In genomic region chr12:39048395-39048794, GRCh38 we compare ENCODE assay signal across 15 cellular contexts.
DNase-seq lines count a peak whose midpoint lies in the region; TF ChIP-seq lines count a peak whose summit lies in the region.
"Had no signal": no experiment of that assay in that cellular context is flagged by ENCODE, and none has a peak within 500 bp of the region (broad histone marks: within the 10 kb centered on the region; RNA-seq: fewer than 3 reads in every experiment).

No MANE protein-coding gene starts in this region.

- no peak for TF ChIP-seq RAD21 in SK-N-SH (IDR thresholded peaks at IDR 0.05; ENCODE audit: low read length)

- H3K36me3 Mint-ChIP-seq in neural progenitor cell = no peaks in the 10 kb centered on the region
- H3K36me3 Mint-ChIP-seq in activated CD4-positive, alpha-beta T cell treated with anti-CD3 and anti-CD28 coated beads, Interleukin-2, amount 10 ng/mL, durations not matched to agents 7 days and 5 days (ENCODE audit: low read depth) = no peaks in the 10 kb centered on the region

- H3K9me2 ChIP-seq in SK-N-SH = no peaks in the 10 kb centered on the region

- H3K27ac Mint-ChIP-seq in neural progenitor cell = no peak overlapping the region
- H3K27ac Mint-ChIP-seq in activated CD4-positive, alpha-beta T cell treated with anti-CD3 and anti-CD28 coated beads, Interleukin-2, amount 10 ng/mL, durations not matched to agents 7 days and 5 days = no peak overlapping the region
- H3K27ac Mint-ChIP-seq: B cell; CD4-positive, alpha-beta T cell had no signal

- no peak for TF ChIP-seq CTCF in SK-N-SH (IDR thresholded peaks at IDR 0.05)
- no peak for TF ChIP-seq CTCF in neural progenitor cell (IDR thresholded peaks at IDR 0.05)

- peak in 1 of 2 experiments; percentile 55; a peak in 2 of 4 replicates for TF ChIP-seq EP300 in SK-N-SH (IDR thresholded peaks at IDR 0.05; ENCODE audit: borderline replicate concordance in 1 of 2, low read depth in 1 of 2, low read length in 1 of 2)

- H3K9me3 Mint-ChIP-seq in neural progenitor cell = no peaks in the 10 kb centered on the region
- peaks cover 4% of the 10 kb centered on the region for H3K9me3 Mint-ChIP-seq in activated CD4-positive, alpha-beta T cell treated with anti-CD3 and anti-CD28 coated beads, Interleukin-2, amount 10 ng/mL, durations not matched to agents 7 days and 5 days
- H3K9me3 Mint-ChIP-seq: CD4-positive, alpha-beta T cell had no signal

- H3K27ac ChIP-seq in SK-N-SH (ENCODE audit: low read depth in 2 of 2, low read length in 1 of 2) = peak overlapping the region in 1 of 2 experiments; percentile 53; a peak in 1 of 4 replicates
- no peak overlapping the region for H3K27ac ChIP-seq in neural progenitor cell

- peak; percentile 23 for DNase-seq in COLO829 (ENCODE audit: low spot score)
- DNase-seq in OCI-M1 (lab: John Stamatoyannopoulos, UW) = peak; percentile 18
- peak; percentile 31 for DNase-seq in SK-N-SH
- DNase-seq in neural progenitor cell (ENCODE audit: low spot score) = no peak
- no peak for DNase-seq in islet precursor cell
- DNase-seq in activated CD4-positive, alpha-beta T cell treated with anti-CD3 and anti-CD28 coated beads, Interleukin-2, amount 50 U/mL, for 4 hours = no peak
- no peak for DNase-seq in activated CD4-positive, alpha-beta T cell treated with anti-CD3 and anti-CD28 coated beads, Interleukin-2, amount 10 ng/mL, durations not matched to agents 7 days and 5 days
- DNase-seq: C1 segment of cervical spinal cord; CD4-positive, alpha-beta T cell; DMS153; DMS79; GDM1; GOT3; H7 had no signal

- POLR2A ChIA-PET in SK-N-SH (lab: Yijun Ruan, JAX) = interaction anchor here (0.6 kb wide), 1 partner anchor 522 kb away, joined by 5 read pairs; no protein-coding TSS in a partner anchor
- POLR2A ChIA-PET in activated CD4-positive, alpha-beta T cell treated with anti-CD3 and anti-CD28 coated beads, Interleukin-2, amount 10 ng/mL, durations not matched to agents 7 days and 5 days (lab: Charles Lee) = no interaction called here

- H2AFZ ChIP-seq in SK-N-SH (ENCODE audit: low read depth) (no peak overlapping the region), neural progenitor cell (replicated peaks) (peak overlapping the region; percentile 31)

- H3F3A ChIP-seq in SK-N-SH (replicated peaks; ENCODE audit: insufficient read depth) (no peaks in the 10 kb centered on the region), neural progenitor cell (ENCODE audit: low read depth) (peaks cover 3% of the 10 kb centered on the region)

- H3K4me2 ChIP-seq in SK-N-SH = no peak overlapping the region
- H3K4me2 ChIP-seq in neural progenitor cell = no peak overlapping the region

- no peaks in the 10 kb centered on the region for H3K36me3 ChIP-seq in SK-N-SH (replicated peaks in 1 of 2; ENCODE audit: control insufficient read depth in 1 of 2, insufficient read depth in 2 of 2, low read length in 1 of 2)
- no peaks in the 10 kb centered on the region for H3K36me3 ChIP-seq in neural progenitor cell

- H3K4me1 Mint-ChIP-seq in neural progenitor cell = peaks cover 17% of the 10 kb centered on the region
- H3K4me1 Mint-ChIP-seq in activated CD4-positive, alpha-beta T cell treated with anti-CD3 and anti-CD28 coated beads, Interleukin-2, amount 10 ng/mL, durations not matched to agents 7 days and 5 days = no peaks in the 10 kb centered on the region
- H3K4me1 Mint-ChIP-seq: B cell had no signal

- no peak overlapping the region for H3K9ac ChIP-seq in SK-N-SH
- no peak overlapping the region for H3K9ac ChIP-seq in neural progenitor cell

- no peaks in the 10 kb centered on the region for H3K27me3 Mint-ChIP-seq in neural progenitor cell (ENCODE audit: insufficient read depth, low read depth)
- no peaks in the 10 kb centered on the region for H3K27me3 Mint-ChIP-seq in activated CD4-positive, alpha-beta T cell treated with anti-CD3 and anti-CD28 coated beads, Interleukin-2, amount 10 ng/mL, durations not matched to agents 7 days and 5 days
- H3K27me3 Mint-ChIP-seq: B cell; CD4-positive, alpha-beta T cell had no signal

- H3K4me3 Mint-ChIP-seq in neural progenitor cell = no peak overlapping the region
- H3K4me3 Mint-ChIP-seq in activated CD4-positive, alpha-beta T cell treated with anti-CD3 and anti-CD28 coated beads, Interleukin-2, amount 10 ng/mL, durations not matched to agents 7 days and 5 days = no peak overlapping the region
- H3K4me3 Mint-ChIP-seq: B cell; CD4-positive, alpha-beta T cell had no signal

- H3K27me3 ChIP-seq in SK-N-SH (ENCODE audit: insufficient read depth) (no peaks in the 10 kb centered on the region), neural progenitor cell (no peaks in the 10 kb centered on the region)

- H4K20me1 ChIP-seq in SK-N-SH (ENCODE audit: insufficient read depth) = no peaks in the 10 kb centered on the region
- H4K20me1 ChIP-seq in neural progenitor cell (ENCODE audit: low read depth) = no peaks in the 10 kb centered on the region

- H3K4me3 ChIP-seq in SK-N-SH (ENCODE audit: low read depth in 2 of 2, low read length in 1 of 2) = no peak overlapping the region
- H3K4me3 ChIP-seq in neural progenitor cell = no peak overlapping the region

- H3K79me2 ChIP-seq in SK-N-SH (ENCODE audit: insufficient read depth) = no peaks in the 10 kb centered on the region
- no peaks in the 10 kb centered on the region for H3K79me2 ChIP-seq in neural progenitor cell (ENCODE audit: low read depth)

- CTCF ChIA-PET in SK-N-SH (lab: Yijun Ruan, JAX) = interaction anchor here (1.0 kb wide), 1 partner anchor 17 kb away, joined by 3 read pairs; no protein-coding TSS in a partner anchor
- CTCF ChIA-PET in activated CD4-positive, alpha-beta T cell treated with anti-CD3 and anti-CD28 coated beads, Interleukin-2, amount 10 ng/mL, durations not matched to agents 7 days and 5 days (lab: Charles Lee) = no interaction called here

- H3K9me3 ChIP-seq in SK-N-SH (no peaks in the 10 kb centered on the region), neural progenitor cell (ENCODE audit: low read depth) (no peaks in the 10 kb centered on the region)

- H3K4me1 ChIP-seq in SK-N-SH (ENCODE audit: control insufficient read depth in 1 of 2, insufficient read depth in 2 of 2, low read depth in 1 of 2, low read length in 1 of 2) (peaks cover 0 to 12% of the 10 kb centered on the region in 2 experiments; a peak in 3 of 4 replicates), neural progenitor cell (peaks cover 16% of the 10 kb centered on the region)

TF ChIP-seq in SK-N-SH, 30 proteins besides CTCF, POLR2A, EP300 and RAD21:
- peak; percentile 45; the same call in 1 of the 2 replicates for TF ChIP-seq RCOR1 (IDR thresholded peaks at IDR 0.05; ENCODE audit: low read length)
- no peak for TF ChIP-seq GATA2 (CRISPR knock-in tag; IDR thresholded peaks at IDR 0.05)

Comparison
In these comparisons a context has a peak if more than half of its experiments do, and no peak if none do; other contexts are left out.
1. DNase-seq: peak in COLO829 (single experiment), OCI-M1 (single experiment) and SK-N-SH (single experiment); none in neural progenitor cell (single experiment), islet precursor cell (single experiment), activated CD4-positive, alpha-beta T cell treated with anti-CD3 and anti-CD28 coated beads, Interleukin-2, amount 50 U/mL, for 4 hours (0 of 2) and activated CD4-positive, alpha-beta T cell treated with anti-CD3 and anti-CD28 coated beads, Interleukin-2, amount 10 ng/mL, durations not matched to agents 7 days and 5 days (single experiment).